ENCODE assay signal across 33 cellular contexts in the genomic region with DNA sequence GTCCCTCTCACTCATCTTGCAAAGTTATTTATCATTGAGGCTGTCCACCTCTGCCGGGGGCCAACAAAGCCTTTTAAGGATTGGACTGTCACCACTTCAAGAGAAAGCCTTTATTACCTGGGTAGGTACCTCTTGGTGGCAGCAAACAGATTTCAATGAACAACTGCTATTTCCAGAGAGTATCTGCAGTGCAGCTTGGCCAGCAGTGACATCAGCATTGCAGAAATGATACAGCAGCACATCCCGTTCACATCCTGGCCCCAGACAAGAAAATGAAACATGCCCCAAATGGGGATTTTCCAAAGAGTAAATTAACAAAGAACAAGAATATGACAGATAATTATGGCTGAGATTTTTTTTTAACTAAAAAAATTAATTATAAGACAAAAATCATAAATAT. TPM values are rescaled to one million over a fixed set of nuclear protein-coding genes. Genes with fewer than 3 reads are reported as not detected.
"Had no signal": no experiment of that assay in that cellular context is flagged by ENCODE, and none has a peak within 500 bp of the region (broad histone marks: within the 10 kb centered on the region; RNA-seq: fewer than 3 reads in every experiment).

No MANE protein-coding gene starts in this region.

- H3K36me3 ChIP-seq: ascending aorta, pancreas, prostate gland, stomach, thyroid gland, upper lobe of left lung, vagina had no signal

- H3K27ac Mint-ChIP-seq: activated CD4-positive, alpha-beta memory T cell treated with anti-CD3 and anti-CD28 coated beads, Interleukin-2, amount 10 ng/mL, durations not matched to agents 7 days and 5 days; activated naive CD8-positive, alpha-beta T cell treated with anti-CD3 and anti-CD28 coated beads, Interleukin-2, amount 10 ng/mL, durations not matched to agents 7 days and 5 days; activated T-cell treated with anti-CD3 and anti-CD28 coated beads, Interleukin-2, amount 50 U/mL, for 24 hours; activated T-helper 17 cell treated with anti-CD3 and anti-CD28 coated beads, Interleukin-2, amount 50 U/mL, for 72 hours; brain; effector memory CD8-positive, alpha-beta T cell; stimulated activated effector memory CD8-positive, alpha-beta T cell treated with anti-CD3 and anti-CD28 coated beads, Interleukin-12 subunit alpha, Interleukin-12 subunit beta, amount 100 ng/mL, for 72 hours; T-helper 1 cell treated with Interleukin-12 subunit alpha and Interleukin-12 subunit beta and Interleukin-4 antibody, amounts not matched to agents 30 μg/mL and 1 μg/mL, for 36 hours had no signal

- H3K4me3 ChIP-seq: ascending aorta, coronary artery, dorsolateral prefrontal cortex, pancreas, prostate gland, skin epidermis, stomach, thyroid gland, upper lobe of left lung, vagina had no signal

- H3K27me3 Mint-ChIP-seq: activated naive CD8-positive, alpha-beta T cell treated with anti-CD3 and anti-CD28 coated beads, Interleukin-2, amount 10 ng/mL, durations not matched to agents 7 days and 5 days; activated T-cell treated with anti-CD3 and anti-CD28 coated beads, Interleukin-2, amount 50 U/mL, for 24 hours; activated T-helper 17 cell treated with anti-CD3 and anti-CD28 coated beads, Interleukin-2, amount 50 U/mL, for 72 hours; effector memory CD8-positive, alpha-beta T cell had no signal

- ATAC-seq: activated T-helper 17 cell treated with anti-CD3 and anti-CD28 coated beads, Interleukin-2, amount 50 U/mL, for 72 hours; effector memory CD8-positive, alpha-beta T cell; left cardiac atrium; left ventricle myocardium superior; pancreas; sciatic nerve; stimulated activated effector memory CD8-positive, alpha-beta T cell treated with anti-CD3 and anti-CD28 coated beads, Interleukin-12 subunit alpha, Interleukin-12 subunit beta, amount 100 ng/mL, for 72 hours had no signal

- H3K27ac ChIP-seq: ascending aorta, coronary artery, dorsolateral prefrontal cortex, pancreas, prostate gland, skin epidermis, stomach, thyroid gland, upper lobe of left lung, vagina, VCaP had no signal

- DNase-seq: activated CD4-positive, alpha-beta memory T cell treated with anti-CD3 and anti-CD28 coated beads, Interleukin-2, amount 10 ng/mL, durations not matched to agents 7 days and 5 days; activated CD4-positive, alpha-beta T cell treated with anti-CD3 and anti-CD28 coated beads for 48 hours; activated CD8-positive, alpha-beta memory T cell treated with anti-CD3 and anti-CD28 coated beads, Interleukin-2, amount 50 U/mL, for 48 hours; activated naive CD8-positive, alpha-beta T cell treated with anti-CD3 and anti-CD28 coated beads, Interleukin-2, amount 10 ng/mL, durations not matched to agents 7 days and 5 days; activated T-cell treated with anti-CD3 and anti-CD28 coated beads, Interleukin-2, amount 50 U/mL, for 24 hours; dorsolateral prefrontal cortex; effector memory CD8-positive, alpha-beta T cell; head of caudate nucleus; hippocampal formation; left cardiac atrium; left ventricle myocardium superior; pancreas; retina; stimulated activated CD4-positive, alpha-beta T cell treated with anti-CD3 and anti-CD28 coated beads, Interleukin-12 subunit alpha, Interleukin-12 subunit beta, amount 100 ng/mL, for 4 hours; stimulated activated CD4-positive, alpha-beta T cell treated with anti-CD3 and anti-CD28 coated beads, Interleukin-4, amount 100 ng/mL, for 24 hours; stomach; T-helper 9 cell; thyroid gland; upper lobe of left lung had no signal

- H3K4me3 Mint-ChIP-seq: activated CD4-positive, alpha-beta memory T cell treated with anti-CD3 and anti-CD28 coated beads, Interleukin-2, amount 10 ng/mL, durations not matched to agents 7 days and 5 days; activated naive CD8-positive, alpha-beta T cell treated with anti-CD3 and anti-CD28 coated beads, Interleukin-2, amount 10 ng/mL, durations not matched to agents 7 days and 5 days; activated T-cell treated with anti-CD3 and anti-CD28 coated beads, Interleukin-2, amount 50 U/mL, for 24 hours; activated T-helper 17 cell treated with anti-CD3 and anti-CD28 coated beads, Interleukin-2, amount 50 U/mL, for 72 hours; stimulated activated effector memory CD8-positive, alpha-beta T cell treated with anti-CD3 and anti-CD28 coated beads, Interleukin-12 subunit alpha, Interleukin-12 subunit beta, amount 100 ng/mL, for 72 hours; T-helper 1 cell treated with Interleukin-12 subunit alpha and Interleukin-12 subunit beta and Interleukin-4 antibody, amounts not matched to agents 30 μg/mL and 1 μg/mL, for 36 hours had no signal

- H3K9me3 ChIP-seq: ascending aorta, pancreas, prostate gland, stomach, thyroid gland, upper lobe of left lung, vagina had no signal

- H3K9me3 Mint-ChIP-seq: activated CD4-positive, alpha-beta memory T cell treated with anti-CD3 and anti-CD28 coated beads, Interleukin-2, amount 10 ng/mL, durations not matched to agents 7 days and 5 days; activated naive CD8-positive, alpha-beta T cell treated with anti-CD3 and anti-CD28 coated beads, Interleukin-2, amount 10 ng/mL, durations not matched to agents 7 days and 5 days; activated T-cell treated with anti-CD3 and anti-CD28 coated beads, Interleukin-2, amount 50 U/mL, for 24 hours; activated T-helper 17 cell treated with anti-CD3 and anti-CD28 coated beads, Interleukin-2, amount 50 U/mL, for 72 hours; brain; effector memory CD8-positive, alpha-beta T cell; stimulated activated effector memory CD8-positive, alpha-beta T cell treated with anti-CD3 and anti-CD28 coated beads, Interleukin-12 subunit alpha, Interleukin-12 subunit beta, amount 100 ng/mL, for 72 hours; T-helper 1 cell treated with Interleukin-12 subunit alpha and Interleukin-12 subunit beta and Interleukin-4 antibody, amounts not matched to agents 30 μg/mL and 1 μg/mL, for 36 hours had no signal

- H3K36me3 Mint-ChIP-seq: activated naive CD8-positive, alpha-beta T cell treated with anti-CD3 and anti-CD28 coated beads, Interleukin-2, amount 10 ng/mL, durations not matched to agents 7 days and 5 days; brain; stimulated activated effector memory CD8-positive, alpha-beta T cell treated with anti-CD3 and anti-CD28 coated beads, Interleukin-12 subunit alpha, Interleukin-12 subunit beta, amount 100 ng/mL, for 72 hours had no signal

- FAIRE-seq: endothelial cell of umbilical vein, keratinocyte, pancreas, TTC549 had no signal

- H3K27me3 ChIP-seq: ascending aorta, dorsolateral prefrontal cortex, pancreas, stomach, thyroid gland, upper lobe of left lung, vagina had no signal

RNA-seq across cellular contexts. Expression of a gene that starts 2.3 kb away (rescaled TPM):
- total RNA-seq: ascending aorta had no signal
